25 cellular contexts compared by ENCODE assay signal in the genomic region with DNA sequence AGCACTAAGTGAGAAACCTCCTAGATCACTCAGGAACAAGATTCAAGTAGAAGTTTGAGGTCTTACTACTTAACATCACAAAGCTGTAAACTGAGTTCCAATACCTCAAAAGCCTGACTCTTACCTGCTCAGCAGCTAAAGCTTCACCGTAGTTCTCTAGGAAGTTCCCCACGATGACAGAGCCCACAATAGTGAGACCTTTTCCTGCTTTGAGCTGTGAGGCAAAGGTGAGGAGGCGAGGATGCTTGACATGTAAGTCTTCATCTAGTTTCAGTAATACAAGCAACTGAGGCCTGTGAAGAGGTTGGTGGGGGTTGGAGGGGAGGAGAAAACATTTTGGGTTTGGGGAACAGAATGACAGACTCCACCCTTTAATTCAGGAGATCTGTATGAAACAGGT. TPM values are rescaled to one million over a fixed set of nuclear protein-coding genes. Genes with fewer than 3 reads are reported as not detected.
DNase-seq lines count a peak whose midpoint lies in the region; ATAC-seq, FAIRE-seq and TF ChIP-seq lines count a peak whose summit lies in the region.
"Had no signal": no experiment of that assay in that cellular context is flagged by ENCODE, and none has a peak within 500 bp of the region (broad histone marks: within the 10 kb centered on the region; RNA-seq: fewer than 3 reads in every experiment).

No MANE protein-coding gene starts in this region.

- no peaks in the 10 kb centered on the region for H3K79me2 ChIP-seq in GM23248 (ENCODE audit: insufficient read depth)
- H3K79me2 ChIP-seq in keratinocyte (ENCODE audit: control insufficient read depth, insufficient read depth, low read length) = no peaks in the 10 kb centered on the region
- H3K79me2 ChIP-seq: hepatocyte had no signal

- H3K27ac ChIP-seq in GM23248 (peak overlapping the region; percentile 84; the same call in 1 of the 2 replicates), keratinocyte (ENCODE audit: control insufficient read depth, insufficient read depth, low read length) (peak overlapping the region; percentile 94), transverse colon (no peak overlapping the region)
- H3K27ac ChIP-seq: C4-2B, colonic mucosa, hepatocyte, pancreas, right lobe of liver had no signal

- in situ Hi-C loops in GM23248 (cut with MboI) = loop anchor here (25.0 kb wide), 1 partner anchor 347 kb away; the partner anchor contains the start of gene GOLGA8B
- in situ Hi-C loops in transverse colon (cut with MboI; ENCODE audit: low pct_ligation_motif_present in 1 of 4, low pct_unique_long_range_greater_than_20kb in 1 of 4, low sequenced_read_pairs in 3 of 4) = loop anchor here in 3 of 4 donors (10.0 to 25.0 kb wide), 4 partner anchors 104 to 347 kb away; partner anchors contain the start of genes GOLGA8B (in 2 of the 3), LPCAT4 (in 2 of the 3), NOP10 (in 1 of the 3) and NUTM1 (in 1 of the 3)

- H3K4me1 Mint-ChIP-seq in activated CD4-positive, alpha-beta T cell treated with anti-CD3 and anti-CD28 coated beads, Interleukin-2, amount 10 ng/mL, durations not matched to agents 24 days and 14 days = peaks cover 21% of the 10 kb centered on the region
- H3K4me1 Mint-ChIP-seq in activated CD4-positive, alpha-beta T cell treated with anti-CD3 and anti-CD28 coated beads, Interleukin-2, amount 10 ng/mL, durations not matched to agents 7 days and 5 days = peaks cover 25% of the 10 kb centered on the region
- peaks cover 41% of the 10 kb centered on the region for H3K4me1 Mint-ChIP-seq in activated T-cell treated with anti-CD3 and anti-CD28 coated beads, Interleukin-2, amount 50 U/mL, for 72 hours (ENCODE audit: low read depth)
- H3K4me1 Mint-ChIP-seq in activated T-helper 2 cell treated with anti-CD3 and anti-CD28 coated beads, Interferon-gamma antibody, Interleukin-2, Interleukin-4, amounts not matched to agents 10 μg/mL and 5 μg/mL and 100 μg/mL, durations not matched to agents 14 hours and 24 hours and 36 hours (ENCODE audit: low read depth) = peaks cover 31% of the 10 kb centered on the region
- H3K4me1 Mint-ChIP-seq: brain had no signal

- H3K4me3 Mint-ChIP-seq in activated CD4-positive, alpha-beta T cell treated with anti-CD3 and anti-CD28 coated beads, Interleukin-2, amount 10 ng/mL, durations not matched to agents 24 days and 14 days = peak overlapping the region; percentile 2
- H3K4me3 Mint-ChIP-seq in activated CD4-positive, alpha-beta T cell treated with anti-CD3 and anti-CD28 coated beads, Interleukin-2, amount 10 ng/mL, durations not matched to agents 7 days and 5 days = no peak overlapping the region
- H3K4me3 Mint-ChIP-seq in activated T-cell treated with anti-CD3 and anti-CD28 coated beads, Interleukin-2, amount 50 U/mL, for 72 hours = peak overlapping the region; percentile 72 to 76
- H3K4me3 Mint-ChIP-seq in activated T-helper 2 cell treated with anti-CD3 and anti-CD28 coated beads, Interferon-gamma antibody, Interleukin-2, Interleukin-4, amounts not matched to agents 10 μg/mL and 5 μg/mL and 100 μg/mL, durations not matched to agents 14 hours and 24 hours and 36 hours (ENCODE audit: low read depth) = no peak overlapping the region
- H3K4me3 Mint-ChIP-seq: brain, naive B cell, T-cell had no signal

- no peaks in the 10 kb centered on the region for H3K27me3 Mint-ChIP-seq in activated CD4-positive, alpha-beta T cell treated with anti-CD3 and anti-CD28 coated beads, Interleukin-2, amount 10 ng/mL, durations not matched to agents 24 days and 14 days
- no peaks in the 10 kb centered on the region for H3K27me3 Mint-ChIP-seq in activated CD4-positive, alpha-beta T cell treated with anti-CD3 and anti-CD28 coated beads, Interleukin-2, amount 10 ng/mL, durations not matched to agents 7 days and 5 days
- H3K27me3 Mint-ChIP-seq in activated T-cell treated with anti-CD3 and anti-CD28 coated beads, Interleukin-2, amount 50 U/mL, for 72 hours (ENCODE audit: low read depth) = no peaks in the 10 kb centered on the region
- H3K27me3 Mint-ChIP-seq in activated T-helper 2 cell treated with anti-CD3 and anti-CD28 coated beads, Interferon-gamma antibody, Interleukin-2, Interleukin-4, amounts not matched to agents 10 μg/mL and 5 μg/mL and 100 μg/mL, durations not matched to agents 14 hours and 24 hours and 36 hours (ENCODE audit: low read depth) = no peaks in the 10 kb centered on the region
- H3K27me3 Mint-ChIP-seq: brain, naive B cell, T-cell had no signal

- H3K4me3 ChIP-seq in GM23248 = no peak overlapping the region
- H3K4me3 ChIP-seq in keratinocyte (ENCODE audit: control insufficient read depth in 2 of 3, extremely low read depth in 1 of 3, insufficient read depth in 2 of 3, low read depth in 1 of 3, low read length in 3 of 3) = no peak overlapping the region
- no peak overlapping the region for H3K4me3 ChIP-seq in transverse colon
- H3K4me3 ChIP-seq: colonic mucosa, hepatocyte, pancreas, right lobe of liver had no signal

- H4K20me1 ChIP-seq in GM23248 (ENCODE audit: insufficient read depth) = no peaks in the 10 kb centered on the region
- no peaks in the 10 kb centered on the region for H4K20me1 ChIP-seq in keratinocyte (ENCODE audit: control insufficient read depth, extremely low read depth, insufficient read depth, low read length)

- peaks cover 34% of the 10 kb centered on the region for H3K4me1 ChIP-seq in GM23248 (ENCODE audit: insufficient read depth)
- H3K4me1 ChIP-seq in keratinocyte (ENCODE audit: control insufficient read depth, extremely low read depth, insufficient read depth, low read length) = peaks cover 25% of the 10 kb centered on the region
- H3K4me1 ChIP-seq in transverse colon = no peaks in the 10 kb centered on the region
- H3K4me1 ChIP-seq: colonic mucosa, pancreas, right lobe of liver had no signal

- H3K27ac Mint-ChIP-seq in activated CD4-positive, alpha-beta T cell treated with anti-CD3 and anti-CD28 coated beads, Interleukin-2, amount 10 ng/mL, durations not matched to agents 24 days and 14 days = peak overlapping the region; percentile 62
- H3K27ac Mint-ChIP-seq in activated CD4-positive, alpha-beta T cell treated with anti-CD3 and anti-CD28 coated beads, Interleukin-2, amount 10 ng/mL, durations not matched to agents 7 days and 5 days = no peak overlapping the region
- peak overlapping the region; percentile 91 for H3K27ac Mint-ChIP-seq in activated T-cell treated with anti-CD3 and anti-CD28 coated beads, Interleukin-2, amount 50 U/mL, for 72 hours
- no peak overlapping the region for H3K27ac Mint-ChIP-seq in activated T-helper 2 cell treated with anti-CD3 and anti-CD28 coated beads, Interferon-gamma antibody, Interleukin-2, Interleukin-4, amounts not matched to agents 10 μg/mL and 5 μg/mL and 100 μg/mL, durations not matched to agents 14 hours and 24 hours and 36 hours
- H3K27ac Mint-ChIP-seq: brain had no signal

- H3K9me1 ChIP-seq in keratinocyte (ENCODE audit: control insufficient read depth, extremely low read depth, insufficient read depth, low read length) = no peaks in the 10 kb centered on the region

- peaks cover 42% of the 10 kb centered on the region for H3K36me3 Mint-ChIP-seq in activated CD4-positive, alpha-beta T cell treated with anti-CD3 and anti-CD28 coated beads, Interleukin-2, amount 10 ng/mL, durations not matched to agents 24 days and 14 days (ENCODE audit: low read depth)
- peaks cover 33% of the 10 kb centered on the region for H3K36me3 Mint-ChIP-seq in activated CD4-positive, alpha-beta T cell treated with anti-CD3 and anti-CD28 coated beads, Interleukin-2, amount 10 ng/mL, durations not matched to agents 7 days and 5 days (ENCODE audit: low read depth)
- peaks cover 6 to 16% of the 10 kb centered on the region in 2 donors for H3K36me3 Mint-ChIP-seq in activated T-cell treated with anti-CD3 and anti-CD28 coated beads, Interleukin-2, amount 50 U/mL, for 72 hours (ENCODE audit: insufficient read depth in 2 of 2)
- peaks cover 67% of the 10 kb centered on the region for H3K36me3 Mint-ChIP-seq in activated T-helper 2 cell treated with anti-CD3 and anti-CD28 coated beads, Interferon-gamma antibody, Interleukin-2, Interleukin-4, amounts not matched to agents 10 μg/mL and 5 μg/mL and 100 μg/mL, durations not matched to agents 14 hours and 24 hours and 36 hours (ENCODE audit: low read depth)

- 99 to 100% methylated on average over 3 of the region's 3 CpGs for WGBS in GM23248 (ENCODE audit: low coverage in 1 of 2, low lambda C conversion rate in 2 of 2, missing lambda C conversion rate in 2 of 2), 2 experiments
- WGBS in transverse colon (ENCODE audit: low coverage in 1 of 2), 2 donors = 85% methylated on average over 3 of the region's 3 CpGs; no CpG with 5 or more reads in 1 of the 2 donors

- H3K9ac ChIP-seq in GM23248 (no peak overlapping the region), keratinocyte (ENCODE audit: control insufficient read depth, extremely low read depth, insufficient read depth, low read length) (peak overlapping the region; percentile 31)

- peak; percentile 73 for FAIRE-seq in keratinocyte (lab: Jason Lieb, UNC)
- FAIRE-seq: endometrium, kidney, pancreas had no signal

- intact Hi-C loops in activated CD4-positive, alpha-beta T cell treated with anti-CD3 and anti-CD28 coated beads, Interleukin-2, amount 10 ng/mL, durations not matched to agents 24 days and 14 days (cut with micrococcal nuclease) = loop anchor here (10.0 kb wide), 1 partner anchor 194 kb away; the partner anchor contains the start of gene GOLGA8A
- intact Hi-C loops in activated T-helper 2 cell treated with anti-CD3 and anti-CD28 coated beads, Interferon-gamma antibody, Interleukin-2, Interleukin-4, amounts not matched to agents 10 μg/mL and 5 μg/mL and 100 μg/mL, durations not matched to agents 14 hours and 24 hours and 36 hours (cut with micrococcal nuclease) = no loop called here
- intact Hi-C loops in transverse colon (cut with DNase I; ENCODE audit: low total_unique reads) = loop anchor here (10.0 kb wide), 1 partner anchor 124 kb away; the partner anchor contains the start of gene LPCAT4

- H3K27me3 ChIP-seq in GM23248 (replicated peaks; ENCODE audit: insufficient read depth) (no peaks in the 10 kb centered on the region), keratinocyte (ENCODE audit: control insufficient read depth, extremely low read depth, insufficient read depth, low read length) (no peaks in the 10 kb centered on the region), transverse colon (no peaks in the 10 kb centered on the region)
- H3K27me3 ChIP-seq: colonic mucosa, hepatocyte, pancreas, right lobe of liver had no signal

- H3K4me2 ChIP-seq in GM23248 (ENCODE audit: unreplicated experiment) (no peak overlapping the region), keratinocyte (ENCODE audit: control insufficient read depth, extremely low read depth, insufficient read depth, low read depth, low read length) (no peak overlapping the region)
- H3K4me2 ChIP-seq: hepatocyte had no signal

- H3K9me3 Mint-ChIP-seq in activated CD4-positive, alpha-beta T cell treated with anti-CD3 and anti-CD28 coated beads, Interleukin-2, amount 10 ng/mL, durations not matched to agents 24 days and 14 days = no peaks in the 10 kb centered on the region
- no peaks in the 10 kb centered on the region for H3K9me3 Mint-ChIP-seq in activated CD4-positive, alpha-beta T cell treated with anti-CD3 and anti-CD28 coated beads, Interleukin-2, amount 10 ng/mL, durations not matched to agents 7 days and 5 days
- H3K9me3 Mint-ChIP-seq in activated T-cell treated with anti-CD3 and anti-CD28 coated beads, Interleukin-2, amount 50 U/mL, for 72 hours = no peaks in the 10 kb centered on the region
- no peaks in the 10 kb centered on the region for H3K9me3 Mint-ChIP-seq in activated T-helper 2 cell treated with anti-CD3 and anti-CD28 coated beads, Interferon-gamma antibody, Interleukin-2, Interleukin-4, amounts not matched to agents 10 μg/mL and 5 μg/mL and 100 μg/mL, durations not matched to agents 14 hours and 24 hours and 36 hours
- H3K9me3 Mint-ChIP-seq: brain, naive B cell, T-cell had no signal

- H3K36me3 ChIP-seq in GM23248 (ENCODE audit: low read depth) = peaks cover 21% of the 10 kb centered on the region
- H3K36me3 ChIP-seq in keratinocyte (ENCODE audit: control insufficient read depth in 2 of 2, extremely low read depth in 1 of 2, insufficient read depth in 2 of 2, low read length in 2 of 2) = peaks cover 4 to 7% of the 10 kb centered on the region in 2 experiments
- H3K36me3 ChIP-seq in transverse colon = peaks cover 0 to 53% (median 14%) of the 10 kb centered on the region in 4 donors

- H3K9me2 ChIP-seq in GM23248 (ENCODE audit: insufficient read depth) = no peaks in the 10 kb centered on the region

- CTCF ChIA-PET in activated CD4-positive, alpha-beta T cell treated with anti-CD3 and anti-CD28 coated beads, Interleukin-2, amount 10 ng/mL, durations not matched to agents 7 days and 5 days (lab: Charles Lee) = interaction anchor here (0.9 to 1.4 kb wide), 3 partner anchors 10 to 127 kb away, joined by 3 read pairs; no protein-coding TSS in a partner anchor

- peaks cover 29% of the 10 kb centered on the region for H3F3A ChIP-seq in GM23248 (ENCODE audit: insufficient read depth)

- no peak for TF ChIP-seq POLR2A in transverse colon (IDR thresholded peaks at IDR 0.05)

- dilution Hi-C loops in keratinocyte (cut with MboI; ENCODE audit: extremely low pct_ligation_motif_present, low sequenced_read_pairs) = no loop called here

- ATAC-seq in activated T-cell treated with anti-CD3 and anti-CD28 coated beads, Interleukin-2, amount 50 U/mL, for 72 hours (replicated peaks in 1 of 2) = peak; percentile 65 to 69

- no peak for TF ChIP-seq EP300 in transverse colon (IDR thresholded peaks at IDR 0.05; ENCODE audit: low read depth)

- no peak for DNase-seq in activated CD4-positive, alpha-beta T cell treated with anti-CD3 and anti-CD28 coated beads, Interleukin-2, amount 10 ng/mL, durations not matched to agents 24 days and 14 days
- DNase-seq in activated CD4-positive, alpha-beta T cell treated with anti-CD3 and anti-CD28 coated beads, Interleukin-2, amount 10 ng/mL, durations not matched to agents 7 days and 5 days = no peak
- DNase-seq in GM23248 (no peak), keratinocyte (ENCODE audit: low read depth, low spot score) (no peak), NCI-H69 (lab: John Stamatoyannopoulos, UW) (no peak), transverse colon (no peak)
- peak; percentile 25 to 49 for DNase-seq in activated T-cell treated with anti-CD3 and anti-CD28 coated beads, Interleukin-2, amount 50 U/mL, for 72 hours
- no peak for DNase-seq in activated T-helper 2 cell treated with anti-CD3 and anti-CD28 coated beads, Interferon-gamma antibody, Interleukin-2, Interleukin-4, amounts not matched to agents 10 μg/mL and 5 μg/mL and 100 μg/mL, durations not matched to agents 14 hours and 24 hours and 36 hours (ENCODE audit: low spot score)
- DNase-seq: ACHN; activated naive CD4-positive, alpha-beta T cell; colonic mucosa; DMS 273 treated with DMSO at 0.1 percent for 48 hours; kidney; naive B cell; NCI-H1105 treated with DMSO at 0.1 percent for 48 hours; NCI-H2107; NCI-H524; pancreas; right lobe of liver; Right ventricle myocardium superior; T-cell had no signal

- POLR2A ChIA-PET in activated CD4-positive, alpha-beta T cell treated with anti-CD3 and anti-CD28 coated beads, Interleukin-2, amount 10 ng/mL, durations not matched to agents 7 days and 5 days (lab: Charles Lee) = no interaction called here

- no peaks in the 10 kb centered on the region for H3K9me3 ChIP-seq in GM23248 (ENCODE audit: low read depth)
- H3K9me3 ChIP-seq in keratinocyte (ENCODE audit: control insufficient read depth, low read depth, low read length) = no peaks in the 10 kb centered on the region
- H3K9me3 ChIP-seq in transverse colon = no peaks in the 10 kb centered on the region
- H3K9me3 ChIP-seq: colonic mucosa, pancreas, right lobe of liver had no signal

- H2AFZ ChIP-seq in GM23248 (no peak overlapping the region), keratinocyte (ENCODE audit: control insufficient read depth, low read length) (no peak overlapping the region)
- H2AFZ ChIP-seq: hepatocyte had no signal

- TF ChIP-seq CTCF in keratinocyte (optimal IDR thresholded peaks at IDR 0.05 in 1 of 3, IDR thresholded peaks at IDR 0.05 in 1 of 3, conservative IDR thresholded peaks at IDR 0.05 in 1 of 3; ENCODE audit: extremely low read depth in 1 of 3, insufficient read depth in 2 of 3, low read length in 3 of 3) (no peak), transverse colon (IDR thresholded peaks at IDR 0.05) (no peak)

RNA-seq across cellular contexts. Expression of gene EMC4, which starts 15.7 kb away (rescaled TPM):
- total RNA-seq in activated CD4-positive, alpha-beta T cell treated with anti-CD3 and anti-CD28 coated beads, Interleukin-2, amount 10 ng/mL, durations not matched to agents 24 days and 14 days = 102 and 105 TPM in 2 replicates
- total RNA-seq in activated CD4-positive, alpha-beta T cell treated with anti-CD3 and anti-CD28 coated beads, Interleukin-2, amount 10 ng/mL, durations not matched to agents 7 days and 5 days = 10 to 100 TPM; 72.6 to 78.0 TPM
- total RNA-seq in GM23248 (2014; rRNA removed; shearing (Covaris generic)) = 131 and 154 TPM in 2 replicates
- 210 and 215 TPM in 2 replicates for polyA plus RNA-seq in GM23248 (2016; fragmentation: Nextera tagmentation; extraction: Ambion mirVana)
- total RNA-seq in activated T-cell treated with anti-CD3 and anti-CD28 coated beads, Interleukin-2, amount 50 U/mL, for 72 hours = 10 to 100 TPM; 74.6 to 85.0 TPM
- 97.3 to 185 TPM (median 145 TPM) in 3 replicates for polyA plus RNA-seq in keratinocyte
- 70.4 TPM for polyA plus RNA-seq in keratinocyte (2011; ENCODE audit: low read depth)
- polyA plus RNA-seq in keratinocyte (2011; cell fraction: cytosol; rRNA removed) = 126 and 173 TPM in 2 replicates
- polyA plus RNA-seq in keratinocyte (2011; cell fraction: nucleus; rRNA removed) = 102 and 104 TPM in 2 replicates
- 136 and 152 TPM in 2 replicates for polyA plus RNA-seq in keratinocyte (2012; ENCODE audit: low replicate concordance)
- 31.7 to 37.3 TPM (median 34.9 TPM) in 3 replicates for polyA minus RNA-seq in keratinocyte
- polyA minus RNA-seq in keratinocyte (2011; cell fraction: cytosol; rRNA and poly(A)+ RNA removed) = 52.4 TPM
- polyA minus RNA-seq in keratinocyte (2011; cell fraction: nucleus; rRNA and poly(A)+ RNA removed) = 16.4 and 26.0 TPM in 2 replicates
- 90.4 and 97.3 TPM in 2 replicates for total RNA-seq in activated T-helper 2 cell treated with anti-CD3 and anti-CD28 coated beads, Interferon-gamma antibody, Interleukin-2, Interleukin-4, amounts not matched to agents 10 μg/mL and 5 μg/mL and 100 μg/mL, durations not matched to agents 14 hours and 24 hours and 36 hours
- total RNA-seq in transverse colon = 100 to 1,000 TPM in 2 of 4 donors, 10 to 100 TPM in 2; 71.4 to 148 (median 111) TPM

RNA-seq across cellular contexts. Expression of gene KATNBL1, which starts 30.6 kb away (rescaled TPM):
- total RNA-seq in activated CD4-positive, alpha-beta T cell treated with anti-CD3 and anti-CD28 coated beads, Interleukin-2, amount 10 ng/mL, durations not matched to agents 24 days and 14 days = 41.1 and 44.2 TPM in 2 replicates
- 10 to 100 TPM; 40.8 to 45.7 TPM for total RNA-seq in activated CD4-positive, alpha-beta T cell treated with anti-CD3 and anti-CD28 coated beads, Interleukin-2, amount 10 ng/mL, durations not matched to agents 7 days and 5 days
- 39.3 and 50.8 TPM in 2 replicates for total RNA-seq in GM23248 (2014; rRNA removed; shearing (Covaris generic))
- polyA plus RNA-seq in GM23248 (2016; fragmentation: Nextera tagmentation; extraction: Ambion mirVana) (51.9 and 57.1 TPM in 2 replicates), keratinocyte (26.9 to 54.0 TPM (median 31.4 TPM) in 3 replicates)
- total RNA-seq in activated T-cell treated with anti-CD3 and anti-CD28 coated beads, Interleukin-2, amount 50 U/mL, for 72 hours = 10 to 100 TPM; 39.2 to 41.3 TPM
- polyA plus RNA-seq in keratinocyte (2011; ENCODE audit: low read depth) = 43.0 TPM
- polyA plus RNA-seq in keratinocyte (2011; cell fraction: cytosol; rRNA removed) = 15.5 and 29.8 TPM in 2 replicates
- polyA plus RNA-seq in keratinocyte (2011; cell fraction: nucleus; rRNA removed) = 34.7 and 55.8 TPM in 2 replicates
- polyA plus RNA-seq in keratinocyte (2012; ENCODE audit: low replicate concordance) = 23.9 and 37.4 TPM in 2 replicates
- polyA minus RNA-seq in keratinocyte = 1.9 to 34.7 TPM (median 13.1 TPM) in 3 replicates
- polyA minus RNA-seq in keratinocyte (2011; cell fraction: cytosol; rRNA and poly(A)+ RNA removed) = 37.4 TPM
- 28.5 and 60.0 TPM in 2 replicates for polyA minus RNA-seq in keratinocyte (2011; cell fraction: nucleus; rRNA and poly(A)+ RNA removed)
- total RNA-seq in activated T-helper 2 cell treated with anti-CD3 and anti-CD28 coated beads, Interferon-gamma antibody, Interleukin-2, Interleukin-4, amounts not matched to agents 10 μg/mL and 5 μg/mL and 100 μg/mL, durations not matched to agents 14 hours and 24 hours and 36 hours = 42.0 and 42.3 TPM in 2 replicates
- total RNA-seq in transverse colon = 100 to 1,000 TPM in 1 of 4 donors, 10 to 100 TPM in 3; 41.1 to 137 (median 80.3) TPM

Comparison
In these comparisons a context has a peak if more than half of its experiments do, and no peak if none do; other contexts are left out.
1. H3K27ac Mint-ChIP-seq: peak in activated CD4-positive, alpha-beta T cell treated with anti-CD3 and anti-CD28 coated beads, Interleukin-2, amount 10 ng/mL, durations not matched to agents 24 days and 14 days (single experiment) and activated T-cell treated with anti-CD3 and anti-CD28 coated beads, Interleukin-2, amount 50 U/mL, for 72 hours (single experiment); none in activated CD4-positive, alpha-beta T cell treated with anti-CD3 and anti-CD28 coated beads, Interleukin-2, amount 10 ng/mL, durations not matched to agents 7 days and 5 days (single experiment) and activated T-helper 2 cell treated with anti-CD3 and anti-CD28 coated beads, Interferon-gamma antibody, Interleukin-2, Interleukin-4, amounts not matched to agents 10 μg/mL and 5 μg/mL and 100 μg/mL, durations not matched to agents 14 hours and 24 hours and 36 hours (single experiment).
2. H3K4me3 Mint-ChIP-seq: peak in activated CD4-positive, alpha-beta T cell treated with anti-CD3 and anti-CD28 coated beads, Interleukin-2, amount 10 ng/mL, durations not matched to agents 24 days and 14 days (single experiment) and activated T-cell treated with anti-CD3 and anti-CD28 coated beads, Interleukin-2, amount 50 U/mL, for 72 hours (2 of 2); none in activated CD4-positive, alpha-beta T cell treated with anti-CD3 and anti-CD28 coated beads, Interleukin-2, amount 10 ng/mL, durations not matched to agents 7 days and 5 days (single experiment) and activated T-helper 2 cell treated with anti-CD3 and anti-CD28 coated beads, Interferon-gamma antibody, Interleukin-2, Interleukin-4, amounts not matched to agents 10 μg/mL and 5 μg/mL and 100 μg/mL, durations not matched to agents 14 hours and 24 hours and 36 hours (single experiment).
3. DNase-seq: peak in activated T-cell treated with anti-CD3 and anti-CD28 coated beads, Interleukin-2, amount 50 U/mL, for 72 hours (2 of 2); none in activated CD4-positive, alpha-beta T cell treated with anti-CD3 and anti-CD28 coated beads, Interleukin-2, amount 10 ng/mL, durations not matched to agents 24 days and 14 days (single experiment), activated CD4-positive, alpha-beta T cell treated with anti-CD3 and anti-CD28 coated beads, Interleukin-2, amount 10 ng/mL, durations not matched to agents 7 days and 5 days (single experiment), GM23248 (single experiment), keratinocyte (single experiment), activated T-helper 2 cell treated with anti-CD3 and anti-CD28 coated beads, Interferon-gamma antibody, Interleukin-2, Interleukin-4, amounts not matched to agents 10 μg/mL and 5 μg/mL and 100 μg/mL, durations not matched to agents 14 hours and 24 hours and 36 hours (single experiment), NCI-H69 (single experiment) and transverse colon (single experiment).
4. H3K27ac ChIP-seq: peak in GM23248 (single experiment) and keratinocyte (single experiment); none in transverse colon (0 of 4).